In genomic region chr7:143522309-143522916, GRCh38 we compare ENCODE assay signal across 13 cellular contexts. TPM values are rescaled to one million over a fixed set of nuclear protein-coding genes. Genes with fewer than 3 reads are reported as not detected.
"Had no signal": no experiment of that assay in that cellular context is flagged by ENCODE, and none has a peak within 500 bp of the region (broad histone marks: within the 10 kb centered on the region; RNA-seq: fewer than 3 reads in every experiment).

No MANE protein-coding gene starts in this region.

RNA-seq across cellular contexts. Expression of gene TAS2R41, which starts 44.7 kb away (rescaled TPM):
- total RNA-seq: cardiac septum, cerebellum, fibroblast of lung, fibroblast of villous mesenchyme, glomerular endothelial cell, natural killer cell, occipital lobe, renal cortical epithelial cell, upper lobe of right lung had no signal
- polyA plus RNA-seq: adipose tissue, esophagus, fibroblast of lung, sigmoid colon, stomach had no signal

RNA-seq across cellular contexts. Expression of gene CTAGE15, which starts 49.2 kb away (rescaled TPM):
- total RNA-seq: cardiac septum, glomerular endothelial cell, renal cortical epithelial cell had no signal
- polyA plus RNA-seq: fibroblast of lung had no signal
